ENCODE assay signal across 19 cellular contexts in the genomic region with DNA sequence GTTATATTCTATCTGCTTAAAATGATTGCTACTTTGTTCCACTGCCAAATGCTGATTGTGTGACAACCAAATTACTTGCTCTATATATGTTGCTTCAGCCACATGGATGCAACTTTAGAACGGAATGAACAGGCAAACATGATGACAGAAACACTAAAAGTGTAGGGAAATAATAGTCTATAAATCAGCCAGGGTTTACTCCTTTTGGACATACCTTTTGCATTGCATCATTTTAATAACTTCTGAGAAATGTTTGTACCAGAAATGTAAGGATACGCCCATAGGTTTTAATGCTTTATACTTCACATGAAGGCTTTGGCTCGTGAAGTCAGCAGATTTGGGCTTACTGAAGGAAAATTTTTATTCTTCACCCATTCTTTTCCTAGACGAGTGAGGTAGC.
DNase-seq lines count a peak whose midpoint lies in the region; ATAC-seq and TF ChIP-seq lines count a peak whose summit lies in the region.
"Had no signal": no experiment of that assay in that cellular context is flagged by ENCODE, and none has a peak within 500 bp of the region (broad histone marks: within the 10 kb centered on the region; RNA-seq: fewer than 3 reads in every experiment).

No MANE protein-coding gene starts in this region.

- H2BK5ac ChIP-seq in trophoblast cell (ENCODE audit: low read depth, low read length, poor library complexity), result no peak overlapping the region

- DNase-seq in EH (ENCODE audit: low read depth) (peak; percentile 70), NCI-H226 (peak; percentile 50), epithelial cell of esophagus (ENCODE audit: low read depth) (peak; percentile 14), osteoblast (ENCODE audit: insufficient read length, low spot score, missing footprints) (peak; percentile 53), NCI-H1436 treated with DMSO at 0.1 percent for 48 hours (lab: John Stamatoyannopoulos, UW) (no peak), RPMI8226 (no peak), trophoblast cell (no peak)
- DNase-seq: CD8-positive, alpha-beta memory T cell; DMS79; GDM1; GOT3; NCI-H2029; NCI-H2171; NCI-H446 treated with DMSO at 0.1 percent for 48 hours; OCI-M1 had no signal

- H3K9me3 ChIP-seq in osteoblast (ENCODE audit: low read depth, low read length), result no peaks in the 10 kb centered on the region
- no peaks in the 10 kb centered on the region for H3K9me3 ChIP-seq in trophoblast cell (ENCODE audit: insufficient read depth, low read depth, low read length)
- H3K9me3 ChIP-seq: BLaER1, SJSA1 had no signal

- no peak for ATAC-seq in HG03439 (IDR thresholded peaks at IDR 0.05; ENCODE audit: unreplicated experiment)
- ATAC-seq: GM12878 had no signal

- no peak overlapping the region for H3K18ac ChIP-seq in trophoblast cell (ENCODE audit: low read length)

- H3K4me3 ChIP-seq in epithelial cell of esophagus (ENCODE audit: low read length) (no peak overlapping the region), osteoblast (ENCODE audit: insufficient read depth, low read length) (no peak overlapping the region), trophoblast cell (ENCODE audit: low read depth, low read length) (no peak overlapping the region)
- H3K4me3 ChIP-seq: BLaER1, GM12878, SJSA1 had no signal

- no CpG with 5 or more reads among the region's 4 CpGs for WGBS in trophoblast cell (ENCODE audit: extremely low coverage, insufficient coverage, insufficient read length)

- H4K91ac ChIP-seq in trophoblast cell (ENCODE audit: low read depth, low read length), result no peak overlapping the region

- no peak overlapping the region for H3K27ac ChIP-seq in osteoblast (ENCODE audit: low read depth, low read length)
- no peak overlapping the region for H3K27ac ChIP-seq in trophoblast cell (ENCODE audit: low read depth, low read length)
- H3K27ac ChIP-seq: BLaER1, SJSA1 had no signal

- H2BK120ac ChIP-seq in trophoblast cell (ENCODE audit: insufficient read depth, low read length, poor library complexity), result no peak overlapping the region

- no peak overlapping the region for H3K4ac ChIP-seq in trophoblast cell (ENCODE audit: low read depth, low read length)

- H3K4me1 ChIP-seq in osteoblast (ENCODE audit: insufficient read depth, low read length) (peaks cover 4% of the 10 kb centered on the region), trophoblast cell (ENCODE audit: control insufficient read depth in 1 of 2, insufficient read depth in 2 of 2, low read length in 2 of 2) (no peaks in the 10 kb centered on the region)
- H3K4me1 ChIP-seq: BLaER1, SJSA1 had no signal

- H2AFZ ChIP-seq in osteoblast (ENCODE audit: low read length) (no peak overlapping the region), trophoblast cell (ENCODE audit: insufficient read depth, low read length, poor library complexity) (no peak overlapping the region)

- no peak overlapping the region for H4K8ac ChIP-seq in trophoblast cell (ENCODE audit: low read depth, low read length)

- H4K20me1 ChIP-seq in osteoblast (ENCODE audit: insufficient read depth, low read length), result no peaks in the 10 kb centered on the region
- H4K20me1 ChIP-seq: BLaER1 had no signal

- no peaks in the 10 kb centered on the region for H3K36me3 ChIP-seq in osteoblast (ENCODE audit: insufficient read depth, low read length)
- H3K36me3 ChIP-seq in trophoblast cell (ENCODE audit: control insufficient read depth in 1 of 2, insufficient read depth in 2 of 2, low read length in 2 of 2), result no peaks in the 10 kb centered on the region
- H3K36me3 ChIP-seq: BLaER1, SJSA1 had no signal

- H2AK5ac ChIP-seq in trophoblast cell (ENCODE audit: low read length), result no peak overlapping the region

- H3K9ac ChIP-seq in trophoblast cell (ENCODE audit: low read length), result no peak overlapping the region
- H3K9ac ChIP-seq: BLaER1 had no signal

- H2BK12ac ChIP-seq in trophoblast cell (ENCODE audit: low read length), result no peak overlapping the region

- H3K79me2 ChIP-seq in osteoblast (ENCODE audit: insufficient read depth, low read length) (no peaks in the 10 kb centered on the region), trophoblast cell (ENCODE audit: control insufficient read depth, insufficient read depth, low read length, poor library complexity) (no peaks in the 10 kb centered on the region)

- TF ChIP-seq CTCF in epithelial cell of esophagus (IDR thresholded peaks at IDR 0.05; ENCODE audit: insufficient read depth, low read depth, low read length, missing control alignments) (no peak), osteoblast (IDR thresholded peaks at IDR 0.05; ENCODE audit: extremely low read depth, low read depth, low read length) (no peak)

- no peak overlapping the region for H3K14ac ChIP-seq in trophoblast cell (ENCODE audit: low read length)

- no peak overlapping the region for H4K12ac ChIP-seq in trophoblast cell (ENCODE audit: low read depth, low read length)

- H3K4me2 ChIP-seq in osteoblast (ENCODE audit: insufficient read depth, low read length), result no peak overlapping the region
- no peak overlapping the region for H3K4me2 ChIP-seq in trophoblast cell (ENCODE audit: low read length)
- H3K4me2 ChIP-seq: BLaER1 had no signal

- no peaks in the 10 kb centered on the region for H3K27me3 ChIP-seq in osteoblast (ENCODE audit: insufficient read depth, low read length)
- no peaks in the 10 kb centered on the region for H3K27me3 ChIP-seq in trophoblast cell (ENCODE audit: insufficient read depth, low read length)
- H3K27me3 ChIP-seq: BLaER1, SJSA1 had no signal

- no peaks in the 10 kb centered on the region for H3K79me1 ChIP-seq in trophoblast cell (ENCODE audit: low read length)

- no peak overlapping the region for H3K23ac ChIP-seq in trophoblast cell (ENCODE audit: low read length)

Comparison
In these comparisons a context has a peak if more than half of its experiments do, and no peak if none do; other contexts are left out.
1. DNase-seq: peak in EH (single experiment), NCI-H226 (single experiment), epithelial cell of esophagus (single experiment) and osteoblast (single experiment); none in NCI-H1436 treated with DMSO at 0.1 percent for 48 hours (single experiment), RPMI8226 (single experiment) and trophoblast cell (0 of 2).